Comparison of ENCODE assay signal across 7 cellular contexts in the genomic region with DNA sequence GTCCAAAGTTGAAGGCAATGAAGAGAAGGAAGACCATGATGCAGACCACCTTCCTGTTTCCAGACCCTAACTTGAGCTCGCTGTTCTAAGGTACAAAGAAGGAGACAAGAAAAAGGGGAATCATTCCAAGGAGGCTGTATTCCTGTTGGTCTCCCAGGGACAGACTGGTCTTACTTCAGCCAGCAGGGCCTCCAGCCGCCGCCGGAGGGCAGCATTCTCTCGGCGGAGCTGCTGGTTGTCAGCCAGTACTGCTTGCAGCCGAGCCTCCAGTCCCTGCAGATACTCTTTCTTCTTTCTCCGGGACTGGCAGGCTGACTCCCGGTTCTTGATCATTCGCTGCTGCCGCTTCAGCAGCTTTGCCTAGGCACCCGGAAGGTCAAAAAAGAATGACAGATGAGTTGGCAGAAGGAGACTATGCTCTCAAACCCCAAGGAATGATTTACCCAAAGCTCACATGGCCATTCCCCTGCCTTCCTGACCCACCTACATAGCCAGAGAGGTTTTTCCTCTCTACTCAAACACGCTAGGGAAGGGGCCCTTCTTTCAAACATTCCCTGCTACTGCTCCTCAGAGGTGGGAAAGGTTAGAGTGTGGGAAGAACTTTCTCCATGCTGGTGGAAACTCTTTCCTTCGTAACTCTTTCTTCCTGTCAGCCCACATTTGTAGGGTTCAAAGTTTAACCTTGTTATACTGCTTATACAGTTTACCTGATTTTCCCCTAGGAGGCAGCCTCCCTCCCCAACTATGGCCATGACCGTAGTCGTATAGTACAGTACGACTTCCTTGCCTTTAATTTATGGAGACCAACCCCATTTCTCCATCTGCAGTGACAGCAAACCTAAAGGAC.
DNase-seq lines count a peak whose midpoint lies in the region; ATAC-seq and TF ChIP-seq lines count a peak whose summit lies in the region.

No MANE protein-coding gene starts in this region.

- TF ChIP-seq CTCF in GM13977 (IDR thresholded peaks at IDR 0.05; ENCODE audit: extremely low read depth, insufficient read depth, missing control alignments), result peak; percentile 91
- TF ChIP-seq CTCF in astrocyte of the spinal cord (IDR thresholded peaks at IDR 0.05; ENCODE audit: low read depth, low read length), result peak; percentile 97
- peak; percentile 97 for TF ChIP-seq CTCF in retinal pigment epithelial cell (conservative IDR thresholded peaks at IDR 0.05; ENCODE audit: low read depth, low read length)

- H3K4me3 ChIP-seq in astrocyte of the spinal cord (ENCODE audit: low read depth, low read length) (no peak overlapping the region), retinal pigment epithelial cell (ENCODE audit: low read length) (no peak overlapping the region)

- DNase-seq in GM13977 (ENCODE audit: low spot score), result peak; percentile 83
- DNase-seq in NCI-H2107 treated with DMSO at 0.1 percent for 48 hours (lab: John Stamatoyannopoulos, UW; ENCODE audit: unreplicated experiment), result peak; percentile 10
- DNase-seq in UCSD-AML1 (lab: John Stamatoyannopoulos, UW; ENCODE audit: unreplicated experiment), result peak; percentile 82
- DNase-seq in astrocyte of the spinal cord (ENCODE audit: low read depth, low spot score), result peak; percentile 90
- DNase-seq in hepatic stellate cell (ENCODE audit: low spot score), result peak; percentile 90
- peak; percentile 39 for DNase-seq in retinal pigment epithelial cell (ENCODE audit: low read depth)

- in situ Hi-C loops in GM13977 (cut with MboI; ENCODE audit: low pct_unique_long_range_greater_than_20kb, low sequenced_read_pairs, unreplicated experiment), result no loop called here
- in situ Hi-C loops in astrocyte of the spinal cord (cut with HindIII; ENCODE audit: low sequenced_read_pairs), result no loop called here

- no peak for ATAC-seq in GM18867 (IDR thresholded peaks at IDR 0.05; ENCODE audit: unreplicated experiment)

Comparison
In these comparisons a context has a peak if more than half of its experiments do, and no peak if none do; other contexts are left out.
1. DNase-seq: peak in every context shown above with its lines; median percentile 90 in astrocyte of the spinal cord; 90 in hepatic stellate cell; 83 in GM13977; 82 in UCSD-AML1; 39 in retinal pigment epithelial cell; 10 in NCI-H2107 treated with DMSO at 0.1 percent for 48 hours.